In the genomic region with DNA sequence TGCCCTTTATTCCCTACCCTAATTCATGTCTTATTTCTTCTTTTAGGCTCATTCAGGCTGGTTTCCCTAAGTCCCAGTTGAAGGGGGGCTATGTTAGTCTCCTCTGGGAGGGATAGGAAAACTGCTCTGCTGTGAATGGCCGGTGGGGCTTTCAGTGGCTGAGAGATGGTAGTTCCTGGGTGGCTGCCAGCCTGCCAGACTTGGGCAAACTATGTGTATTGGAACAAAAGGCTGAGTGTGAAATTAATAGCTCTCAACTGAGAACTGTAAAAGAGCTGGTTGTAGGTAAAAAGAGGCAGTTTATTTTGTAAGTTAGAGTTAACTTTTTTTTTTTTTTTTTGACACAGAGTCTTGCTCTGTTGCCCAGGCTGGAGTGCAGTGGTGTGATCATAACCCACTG, we compare ENCODE assay signal across 11 cellular contexts. TPM values are rescaled to one million over a fixed set of nuclear protein-coding genes. Genes with fewer than 3 reads are reported as not detected.
DNase-seq lines count a peak whose midpoint lies in the region; ATAC-seq and TF ChIP-seq lines count a peak whose summit lies in the region.
"Had no signal": no experiment of that assay in that cellular context is flagged by ENCODE, and none has a peak within 500 bp of the region (broad histone marks: within the 10 kb centered on the region; RNA-seq: fewer than 3 reads in every experiment).

No MANE protein-coding gene starts in this region.

- intact Hi-C loops in esophagus muscularis mucosa (cut with DNase I), result no loop called here
- intact Hi-C loops in transverse colon (cut with DNase I; ENCODE audit: low total_unique reads), result no loop called here
- intact Hi-C loops in MCF 10A (cut with micrococcal nuclease), result no loop called here

- H3K36me3 ChIP-seq in esophagus muscularis mucosa, result peaks cover 0 to 3% (median 0%) of the 10 kb centered on the region in 4 donors
- no peaks in the 10 kb centered on the region for H3K36me3 ChIP-seq in transverse colon
- H3K36me3 ChIP-seq: uterus had no signal

- H3K4me3 Mint-ChIP-seq in MCF 10A (ENCODE audit: unreplicated experiment), result no peak overlapping the region
- H3K4me3 Mint-ChIP-seq: activated CD4-positive, alpha-beta memory T cell treated with anti-CD3 and anti-CD28 coated beads, Interleukin-2, amount 10 ng/mL, durations not matched to agents 7 days and 5 days had no signal

- no peak for ATAC-seq in HG02970 (IDR thresholded peaks at IDR 0.05; ENCODE audit: low FRiP score, unreplicated experiment)

- no peak for TF ChIP-seq POLR2A in esophagus muscularis mucosa (IDR thresholded peaks at IDR 0.05; ENCODE audit: low read depth)
- no peak for TF ChIP-seq POLR2A in transverse colon (IDR thresholded peaks at IDR 0.05)

- CTCF ChIA-PET in MCF 10A (lab: Yijun Ruan, JAX), result interaction anchor here (0.7 to 1.9 kb wide), 3 partner anchors 51 to 106 kb away, joined by 3 to 7 read pairs (median 4); no protein-coding TSS in a partner anchor

- in situ Hi-C loops in transverse colon (cut with MboI; ENCODE audit: low pct_ligation_motif_present in 1 of 4, low pct_unique_long_range_greater_than_20kb in 1 of 4, low sequenced_read_pairs in 3 of 4), result no loop called here

- WGBS in esophagus muscularis mucosa, result 33% methylated on average over 1 of the region's 1 CpG
- 41% methylated on average over 1 of the region's 1 CpG; no CpG with 5 or more reads in 1 of the 2 donors for WGBS in transverse colon (ENCODE audit: low coverage in 1 of 2), 2 donors

- peaks cover 35% of the 10 kb centered on the region for H3K4me1 Mint-ChIP-seq in MCF 10A (ENCODE audit: insufficient read depth, unreplicated experiment)

- H3K27ac ChIP-seq in esophagus muscularis mucosa (replicated peaks in 1 of 4) (peak overlapping the region; percentile 62 to 70 (median 66)), transverse colon (peak overlapping the region in 3 of 4 donors; percentile 53 to 65 (median 54))
- H3K27ac ChIP-seq: SJSA1, uterus had no signal

- H3K9me3 Mint-ChIP-seq in MCF 10A (ENCODE audit: unreplicated experiment), result no peaks in the 10 kb centered on the region
- H3K9me3 Mint-ChIP-seq: activated CD4-positive, alpha-beta memory T cell treated with anti-CD3 and anti-CD28 coated beads, Interleukin-2, amount 10 ng/mL, durations not matched to agents 7 days and 5 days had no signal

- peaks cover 20% of the 10 kb centered on the region for H3K36me3 Mint-ChIP-seq in MCF 10A (ENCODE audit: insufficient read depth, unreplicated experiment)

- no peak overlapping the region for H3K4me3 ChIP-seq in esophagus muscularis mucosa
- no peak overlapping the region for H3K4me3 ChIP-seq in transverse colon
- H3K4me3 ChIP-seq: SJSA1, uterus had no signal

- H3K9me3 ChIP-seq in esophagus muscularis mucosa (no peaks in the 10 kb centered on the region), transverse colon (no peaks in the 10 kb centered on the region)
- H3K9me3 ChIP-seq: SJSA1, uterus had no signal

- H3K27me3 Mint-ChIP-seq in MCF 10A (ENCODE audit: insufficient read depth, unreplicated experiment), result no peaks in the 10 kb centered on the region
- H3K27me3 Mint-ChIP-seq: activated CD4-positive, alpha-beta memory T cell treated with anti-CD3 and anti-CD28 coated beads, Interleukin-2, amount 10 ng/mL, durations not matched to agents 7 days and 5 days had no signal

- TF ChIP-seq CTCF in esophagus muscularis mucosa (IDR thresholded peaks at IDR 0.05), result peak in 1 of 3 experiments; percentile 5
- TF ChIP-seq CTCF in transverse colon (IDR thresholded peaks at IDR 0.05), result no peak
- TF ChIP-seq CTCF in MCF 10A (IDR thresholded peaks at IDR 0.05; ENCODE audit: unreplicated experiment), result no peak

- no peak for TF ChIP-seq EP300 in esophagus muscularis mucosa (IDR thresholded peaks at IDR 0.05)
- TF ChIP-seq EP300 in transverse colon (IDR thresholded peaks at IDR 0.05; ENCODE audit: low read depth), result no peak

- DNase-seq in NCI-H510A treated with DMSO at 0.1 percent for 48 hours (lab: John Stamatoyannopoulos, UW) (peak; percentile 20), NCI-H510A (lab: John Stamatoyannopoulos, UW) (no peak), NCI-H2029 (lab: John Stamatoyannopoulos, UW) (peak; percentile 24), esophagus muscularis mucosa (ENCODE audit: extremely low spot score) (no peak), transverse colon (peak; percentile 28), MCF 10A (ENCODE audit: unreplicated experiment) (no peak), NCI-H146 treated with DMSO at 0.1 percent for 48 hours (lab: John Stamatoyannopoulos, UW; ENCODE audit: unreplicated experiment) (no peak)
- DNase-seq: activated CD4-positive, alpha-beta memory T cell treated with anti-CD3 and anti-CD28 coated beads, Interleukin-2, amount 10 ng/mL, durations not matched to agents 7 days and 5 days; uterus had no signal

- no TSS peak for BruUV-seq in MCF 10A (replicated peaks; lab: Mats Ljungman, UMichigan)

- POLR2A ChIA-PET in MCF 10A (lab: Yijun Ruan, JAX), result interaction anchor here (0.7 to 0.8 kb wide), 2 partner anchors 9 to 28 kb away, joined by 3 to 4 read pairs; no protein-coding TSS in a partner anchor

- no peak overlapping the region for H3K27ac Mint-ChIP-seq in MCF 10A (ENCODE audit: low read depth, unreplicated experiment)
- H3K27ac Mint-ChIP-seq: activated CD4-positive, alpha-beta memory T cell treated with anti-CD3 and anti-CD28 coated beads, Interleukin-2, amount 10 ng/mL, durations not matched to agents 7 days and 5 days had no signal

- H3K27me3 ChIP-seq in esophagus muscularis mucosa (no peaks in the 10 kb centered on the region), transverse colon (no peaks in the 10 kb centered on the region)
- H3K27me3 ChIP-seq: SJSA1, uterus had no signal

- peaks cover 24 to 95% (median 81%) of the 10 kb centered on the region in 4 donors for H3K4me1 ChIP-seq in esophagus muscularis mucosa
- peaks cover 2 to 30% (median 13%) of the 10 kb centered on the region in 4 donors for H3K4me1 ChIP-seq in transverse colon
- H3K4me1 ChIP-seq: uterus had no signal

RNA-seq across cellular contexts. Expression of a gene that starts 28.8 kb away (rescaled TPM):
- total RNA-seq in esophagus muscularis mucosa (100 to 1,000 TPM; 186 to 296 (median 192) TPM), transverse colon (10 to 100 TPM; 14.7 to 27.3 (median 22.9) TPM), MCF 10A (2022) (22.4 and 24.6 TPM in 2 replicates)

Comparison
In these comparisons a context has a peak if more than half of its experiments do, and no peak if none do; other contexts are left out.
1. DNase-seq: peak in NCI-H510A treated with DMSO at 0.1 percent for 48 hours (single experiment), NCI-H2029 (single experiment) and transverse colon (single experiment); none in NCI-H510A (single experiment), esophagus muscularis mucosa (single experiment), MCF 10A (single experiment) and NCI-H146 treated with DMSO at 0.1 percent for 48 hours (single experiment).